Comparison of ENCODE assay signal across 8 cellular contexts in genomic region chr1:144883011-144883421, GRCh38.
DNase-seq lines count a peak whose midpoint lies in the region; ATAC-seq and TF ChIP-seq lines count a peak whose summit lies in the region.
"Not testable (repeated sequence)": the region's sequence is repeated elsewhere in the genome, so short reads cannot be mapped to it uniquely, and the experiment has no call there.

No MANE protein-coding gene starts in this region.

- not testable (repeated sequence) for H2BK15ac ChIP-seq in neuronal stem cell (ENCODE audit: low read length)

- peak overlapping the region; percentile 66 for H2AFZ ChIP-seq in neuronal stem cell (ENCODE audit: low read length)

- peak overlapping the region in 1 of 4 donors; percentile 73 for H3K4me3 ChIP-seq in adrenal gland
- H3K4me3 ChIP-seq in esophagus (ENCODE audit: low read depth in 1 of 2, low read length in 2 of 2), result peak overlapping the region; percentile 26 to 72
- peak overlapping the region; percentile 45 for H3K4me3 ChIP-seq in kidney epithelial cell (ENCODE audit: low read depth, low read length)
- H3K4me3 ChIP-seq in neuronal stem cell (ENCODE audit: low read length in 2 of 2), result peak overlapping the region; percentile 39 to 74

- not testable (repeated sequence) for ATAC-seq in T-helper 17 cell; stimulated activated effector memory CD8-positive, alpha-beta T cell treated with anti-CD3 and anti-CD28 coated beads, Interleukin-12 subunit alpha, Interleukin-12 subunit beta, amount 100 ng/mL, for 72 hours

- H3K36me3 Mint-ChIP-seq in T-helper 17 cell (ENCODE audit: low read depth); stimulated activated effector memory CD8-positive, alpha-beta T cell treated with anti-CD3 and anti-CD28 coated beads, Interleukin-12 subunit alpha, Interleukin-12 subunit beta, amount 100 ng/mL, for 72 hours: not testable (repeated sequence)

- not testable (repeated sequence) for H2BK5ac ChIP-seq in neuronal stem cell (ENCODE audit: low read length)

- not testable (repeated sequence) for H3K36me3 ChIP-seq in adrenal gland (replicated peaks in 1 of 2); esophagus (ENCODE audit: control insufficient read depth in 2 of 2, insufficient read depth in 2 of 2, low read length in 1 of 2); kidney epithelial cell (ENCODE audit: control insufficient read depth, insufficient read depth, low read length); neuronal stem cell (replicated peaks in 1 of 2; ENCODE audit: control insufficient read depth in 2 of 2, insufficient read depth in 2 of 2, low read length in 2 of 2)

- not testable (repeated sequence) for H3K27me3 Mint-ChIP-seq in T-helper 17 cell

- H3K27ac ChIP-seq in adrenal gland; esophagus (ENCODE audit: low read depth in 2 of 2, low read length in 1 of 2); neuronal stem cell (replicated peaks; ENCODE audit: low read length): not testable (repeated sequence)

- H2BK120ac ChIP-seq in neuronal stem cell (ENCODE audit: low read depth, low read length), result not testable (repeated sequence)

- H3K27ac Mint-ChIP-seq in T-helper 17 cell; stimulated activated effector memory CD8-positive, alpha-beta T cell treated with anti-CD3 and anti-CD28 coated beads, Interleukin-12 subunit alpha, Interleukin-12 subunit beta, amount 100 ng/mL, for 72 hours: not testable (repeated sequence)

- intact Hi-C loops in adrenal gland (cut with DNase I), result not testable (repeated sequence)

- not testable (repeated sequence) for H3K23ac ChIP-seq in neuronal stem cell (ENCODE audit: low read depth, low read length, poor library complexity)

- H3K27me3 ChIP-seq in adrenal gland; esophagus (ENCODE audit: control insufficient read depth in 1 of 2, insufficient read depth in 2 of 2, low read length in 2 of 2); kidney epithelial cell (ENCODE audit: control insufficient read depth, insufficient read depth, low read length); neuronal stem cell (ENCODE audit: control insufficient read depth in 3 of 3, insufficient read depth in 3 of 3, low read depth in 1 of 3, low read length in 3 of 3): not testable (repeated sequence)

- H3K18ac ChIP-seq in neuronal stem cell (ENCODE audit: low read length), result peak overlapping the region; percentile 57

- H3K14ac ChIP-seq in neuronal stem cell (ENCODE audit: low read length), result not testable (repeated sequence)

- not testable (repeated sequence) for H4K8ac ChIP-seq in neuronal stem cell (ENCODE audit: low read depth, low read length)

- DNase-seq in Ammon's horn (ENCODE audit: low spot score) (peak; percentile 0), HK-2 (ENCODE audit: unreplicated experiment) (peak; percentile 11), T-helper 17 cell (peak; percentile 4 to 24 (median 8)), adrenal gland (peak in 6 of 7 donors; percentile 14 to 61 (median 45))
- DNase-seq in kidney epithelial cell (ENCODE audit: low read depth); neuronal stem cell (ENCODE audit: low spot score): not testable (repeated sequence)
- peak in 1 of 2 donors; percentile 3 for DNase-seq in stimulated activated effector memory CD8-positive, alpha-beta T cell treated with anti-CD3 and anti-CD28 coated beads, Interleukin-12 subunit alpha, Interleukin-12 subunit beta, amount 100 ng/mL, for 72 hours (ENCODE audit: low spot score in 2 of 2)

- H3K79me1 ChIP-seq in neuronal stem cell (ENCODE audit: low read depth, low read length), result not testable (repeated sequence)

- H3K4me3 Mint-ChIP-seq in T-helper 17 cell, result peak overlapping the region; percentile 47
- H3K4me3 Mint-ChIP-seq in stimulated activated effector memory CD8-positive, alpha-beta T cell treated with anti-CD3 and anti-CD28 coated beads, Interleukin-12 subunit alpha, Interleukin-12 subunit beta, amount 100 ng/mL, for 72 hours, result peak overlapping the region; percentile 37

- not testable (repeated sequence) for H3K4ac ChIP-seq in neuronal stem cell (ENCODE audit: low read length)

- peak overlapping the region; percentile 62 for H3K4me2 ChIP-seq in neuronal stem cell (ENCODE audit: insufficient read depth, low read length, poor library complexity, severe bottlenecking)

- not testable (repeated sequence) for H2AK5ac ChIP-seq in neuronal stem cell (ENCODE audit: low read depth, low read length)

- TF ChIP-seq POLR2A in adrenal gland (IDR thresholded peaks at IDR 0.05), result not testable (repeated sequence)

- not testable (repeated sequence) for H3K9me3 ChIP-seq in T-helper 17 cell (ENCODE audit: control insufficient read depth, low read length, poor library complexity, severe bottlenecking); adrenal gland (replicated peaks in 1 of 3); esophagus (ENCODE audit: control insufficient read depth in 2 of 2, insufficient read depth in 1 of 2, low read depth in 1 of 2, low read length in 1 of 2); neuronal stem cell (replicated peaks in 1 of 2; ENCODE audit: control insufficient read depth in 2 of 2, insufficient read depth in 1 of 2, low read depth in 1 of 2, low read length in 2 of 2)

- not testable (repeated sequence) for H4K91ac ChIP-seq in neuronal stem cell (ENCODE audit: low read depth, low read length, poor library complexity)

- not testable (repeated sequence) for TF ChIP-seq CTCF in adrenal gland (IDR thresholded peaks at IDR 0.05); kidney epithelial cell (IDR thresholded peaks at IDR 0.05; ENCODE audit: insufficient read depth, low read length, poor library complexity, severe bottlenecking)

- H3K4me1 Mint-ChIP-seq in T-helper 17 cell; stimulated activated effector memory CD8-positive, alpha-beta T cell treated with anti-CD3 and anti-CD28 coated beads, Interleukin-12 subunit alpha, Interleukin-12 subunit beta, amount 100 ng/mL, for 72 hours: not testable (repeated sequence)

- not testable (repeated sequence) for H3K4me1 ChIP-seq in adrenal gland (replicated peaks in 1 of 2); esophagus (ENCODE audit: control insufficient read depth in 2 of 2, insufficient read depth in 2 of 2, low read length in 1 of 2); neuronal stem cell (ENCODE audit: control insufficient read depth in 2 of 2, insufficient read depth in 1 of 2, low read depth in 1 of 2, low read length in 2 of 2)

- WGBS in adrenal gland, 4 donors, result 1 to 4% (median 2%) methylated on average over 35 to 48 of the region's 50 CpGs
- 1% methylated on average over 44 to 50 of the region's 50 CpGs for WGBS in esophagus, 2 donors
- no CpG with 5 or more reads among the region's 50 CpGs for WGBS in neuronal stem cell (ENCODE audit: extremely low coverage in 2 of 2, insufficient read length in 2 of 2, insufficient replicate concordance in 1 of 2), 2 donors

- not testable (repeated sequence) for H2BK12ac ChIP-seq in neuronal stem cell (ENCODE audit: low read length)

- H3K9ac ChIP-seq in neuronal stem cell (ENCODE audit: low read depth, low read length, poor library complexity), result not testable (repeated sequence)

- not testable (repeated sequence) for H3K9me3 Mint-ChIP-seq in stimulated activated effector memory CD8-positive, alpha-beta T cell treated with anti-CD3 and anti-CD28 coated beads, Interleukin-12 subunit alpha, Interleukin-12 subunit beta, amount 100 ng/mL, for 72 hours
